In genomic region chr1:223845810-223846667, GRCh38 we compare ENCODE assay signal across 8 cellular contexts. TPM values are rescaled to one million over a fixed set of nuclear protein-coding genes. Genes with fewer than 3 reads are reported as not detected.
DNase-seq lines count a peak whose midpoint lies in the region; ATAC-seq and TF ChIP-seq lines count a peak whose summit lies in the region.

TP53BP2 (minus strand) TSS chr1:223845947; CDS start chr1:223845680, 267 bp downstream.

- H3K36me3 Mint-ChIP-seq in activated naive CD8-positive, alpha-beta T cell treated with anti-CD3 and anti-CD28 coated beads, Interleukin-2, amount 50 U/mL, for 24 hours (ENCODE audit: low read depth) = no peaks in the 10 kb centered on the region
- H3K36me3 Mint-ChIP-seq in type B pancreatic cell = peaks cover 3% of the 10 kb centered on the region

- ATAC-seq in HG02642 (IDR thresholded peaks at IDR 0.05; ENCODE audit: poor library complexity, unreplicated experiment) = peak; percentile 78
- ATAC-seq in activated naive CD8-positive, alpha-beta T cell treated with anti-CD3 and anti-CD28 coated beads, Interleukin-2, amount 50 U/mL, for 24 hours = peak; percentile 81

- peaks cover 34% of the 10 kb centered on the region for H3K4me1 Mint-ChIP-seq in activated naive CD8-positive, alpha-beta T cell treated with anti-CD3 and anti-CD28 coated beads, Interleukin-2, amount 50 U/mL, for 24 hours
- H3K4me1 Mint-ChIP-seq in type B pancreatic cell (ENCODE audit: unreplicated experiment) = peaks cover 15% of the 10 kb centered on the region

- H3K9me3 ChIP-seq in cardiac muscle cell (ENCODE audit: low read depth) = no peaks in the 10 kb centered on the region

- peaks cover 4% of the 10 kb centered on the region for H3K9me3 Mint-ChIP-seq in activated naive CD8-positive, alpha-beta T cell treated with anti-CD3 and anti-CD28 coated beads, Interleukin-2, amount 50 U/mL, for 24 hours
- H3K9me3 Mint-ChIP-seq in type B pancreatic cell = no peaks in the 10 kb centered on the region

- H3K27me3 ChIP-seq in cardiac muscle cell = no peaks in the 10 kb centered on the region

- H3K27me3 Mint-ChIP-seq in activated naive CD8-positive, alpha-beta T cell treated with anti-CD3 and anti-CD28 coated beads, Interleukin-2, amount 50 U/mL, for 24 hours = peaks cover 7% of the 10 kb centered on the region
- no peaks in the 10 kb centered on the region for H3K27me3 Mint-ChIP-seq in type B pancreatic cell

- H3K4me1 ChIP-seq in cardiac muscle cell (ENCODE audit: low read depth) = peaks cover 25% of the 10 kb centered on the region

- peak within 1 kb of the TSS; percentile 98 for H3K4me3 Mint-ChIP-seq in activated naive CD8-positive, alpha-beta T cell treated with anti-CD3 and anti-CD28 coated beads, Interleukin-2, amount 50 U/mL, for 24 hours
- H3K4me3 Mint-ChIP-seq in type B pancreatic cell = peak within 1 kb of the TSS; percentile 98

- H3K27ac ChIP-seq in cardiac muscle cell = peak within 1 kb of the TSS; percentile 98

- TF ChIP-seq CTCF in GM12875 (IDR thresholded peaks at IDR 0.05; ENCODE audit: borderline replicate concordance, insufficient read depth, low read depth, low read length) (peak; percentile 70), cardiac muscle cell (IDR thresholded peaks at IDR 0.05; ENCODE audit: low read depth, low read length) (peak; percentile 72), type B pancreatic cell (conservative IDR thresholded peaks at IDR 0.05) (peak; percentile 79)

- H3K36me3 ChIP-seq in cardiac muscle cell = no peaks in the 10 kb centered on the region

- H3K4me3 ChIP-seq in GM12875 (ENCODE audit: low read depth, low read length) (peak within 1 kb of the TSS; percentile 63), cardiac muscle cell (peak within 1 kb of the TSS; percentile 98)

- DNase-seq in NCI-H1092 treated with DMSO at 0.1 percent for 48 hours (lab: John Stamatoyannopoulos, UW) (peak; percentile 92), SW480 (ENCODE audit: low spot score) (peak; percentile 85), cardiac muscle cell (ENCODE audit: low read depth in 1 of 2, low spot score in 1 of 2) (peak; percentile 94 to 96), pons (ENCODE audit: low spot score) (peak; percentile 87), type B pancreatic cell (ENCODE audit: extremely low spot score, unreplicated experiment) (peak; percentile 93)
- peak; percentile 86 for DNase-seq in activated naive CD8-positive, alpha-beta T cell treated with anti-CD3 and anti-CD28 coated beads, Interleukin-2, amount 50 U/mL, for 24 hours

- peak within 1 kb of the TSS; percentile 99 for H3K27ac Mint-ChIP-seq in activated naive CD8-positive, alpha-beta T cell treated with anti-CD3 and anti-CD28 coated beads, Interleukin-2, amount 50 U/mL, for 24 hours
- H3K27ac Mint-ChIP-seq in type B pancreatic cell = peak within 1 kb of the TSS; percentile 99

RNA-seq across cellular contexts. Expression of gene TP53BP2, which starts in this region (rescaled TPM):
- 69.9 and 93.5 TPM in 2 replicates for total RNA-seq in cardiac muscle cell
- polyA plus RNA-seq in cardiac muscle cell = 36.8 and 54.8 TPM in 2 replicates
- 51.3 and 67.2 TPM in 2 replicates for total RNA-seq in type B pancreatic cell (ENCODE audit: low replicate concordance)

Comparison
In these comparisons a context has a peak if more than half of its experiments do, and no peak if none do; other contexts are left out.
1. Peak in every context shown above with its lines: DNase-seq, ATAC-seq, H3K4me3 ChIP-seq and H3K27ac ChIP-seq.